8 cellular contexts compared by ENCODE assay signal in the genomic region with DNA sequence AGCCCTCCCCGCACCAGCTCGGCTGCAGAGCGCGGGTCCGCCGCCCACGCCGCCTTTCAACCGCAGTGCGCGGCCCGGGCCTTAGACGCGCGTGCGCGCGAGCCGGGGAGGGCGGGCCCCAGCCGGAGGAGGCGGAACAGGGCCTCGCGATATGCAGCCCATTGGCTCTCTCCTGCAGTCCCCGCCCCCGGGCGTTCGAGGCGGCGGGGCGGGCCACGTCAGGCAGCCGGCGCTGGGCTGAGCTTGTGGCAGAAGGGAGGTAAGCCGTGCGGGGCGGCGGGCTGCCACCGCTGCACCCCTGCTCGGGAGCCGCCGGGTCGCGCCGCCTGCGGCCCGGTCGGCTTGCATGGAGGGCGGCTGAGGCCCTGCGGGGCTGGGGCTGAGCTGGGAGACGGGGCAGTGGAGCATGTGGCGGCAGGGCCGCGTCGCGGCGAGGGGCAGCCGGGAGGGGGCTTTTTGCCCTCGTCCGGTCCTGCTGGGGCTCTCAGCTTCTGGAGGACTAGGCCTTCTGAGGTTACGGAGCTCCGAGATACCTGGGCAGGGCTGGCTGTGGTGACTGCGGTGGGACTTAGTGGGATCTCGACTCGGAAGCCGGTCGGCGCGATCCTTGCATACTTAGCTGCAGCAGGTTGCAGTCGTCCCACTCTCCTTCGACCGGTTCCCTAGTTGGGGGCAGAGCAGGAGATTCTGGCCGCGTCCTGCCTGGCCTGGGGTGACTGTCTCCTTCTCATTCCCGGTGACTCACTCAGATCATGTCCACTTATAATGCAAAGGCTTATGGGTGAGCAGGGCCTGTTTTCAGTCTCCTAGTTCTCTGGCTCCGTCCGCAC. TPM values are rescaled to one million over a fixed set of nuclear protein-coding genes. Genes with fewer than 3 reads are reported as not detected.
DNase-seq lines count a peak whose midpoint lies in the region; ATAC-seq, FAIRE-seq and TF ChIP-seq lines count a peak whose summit lies in the region.

A gene with protein sequence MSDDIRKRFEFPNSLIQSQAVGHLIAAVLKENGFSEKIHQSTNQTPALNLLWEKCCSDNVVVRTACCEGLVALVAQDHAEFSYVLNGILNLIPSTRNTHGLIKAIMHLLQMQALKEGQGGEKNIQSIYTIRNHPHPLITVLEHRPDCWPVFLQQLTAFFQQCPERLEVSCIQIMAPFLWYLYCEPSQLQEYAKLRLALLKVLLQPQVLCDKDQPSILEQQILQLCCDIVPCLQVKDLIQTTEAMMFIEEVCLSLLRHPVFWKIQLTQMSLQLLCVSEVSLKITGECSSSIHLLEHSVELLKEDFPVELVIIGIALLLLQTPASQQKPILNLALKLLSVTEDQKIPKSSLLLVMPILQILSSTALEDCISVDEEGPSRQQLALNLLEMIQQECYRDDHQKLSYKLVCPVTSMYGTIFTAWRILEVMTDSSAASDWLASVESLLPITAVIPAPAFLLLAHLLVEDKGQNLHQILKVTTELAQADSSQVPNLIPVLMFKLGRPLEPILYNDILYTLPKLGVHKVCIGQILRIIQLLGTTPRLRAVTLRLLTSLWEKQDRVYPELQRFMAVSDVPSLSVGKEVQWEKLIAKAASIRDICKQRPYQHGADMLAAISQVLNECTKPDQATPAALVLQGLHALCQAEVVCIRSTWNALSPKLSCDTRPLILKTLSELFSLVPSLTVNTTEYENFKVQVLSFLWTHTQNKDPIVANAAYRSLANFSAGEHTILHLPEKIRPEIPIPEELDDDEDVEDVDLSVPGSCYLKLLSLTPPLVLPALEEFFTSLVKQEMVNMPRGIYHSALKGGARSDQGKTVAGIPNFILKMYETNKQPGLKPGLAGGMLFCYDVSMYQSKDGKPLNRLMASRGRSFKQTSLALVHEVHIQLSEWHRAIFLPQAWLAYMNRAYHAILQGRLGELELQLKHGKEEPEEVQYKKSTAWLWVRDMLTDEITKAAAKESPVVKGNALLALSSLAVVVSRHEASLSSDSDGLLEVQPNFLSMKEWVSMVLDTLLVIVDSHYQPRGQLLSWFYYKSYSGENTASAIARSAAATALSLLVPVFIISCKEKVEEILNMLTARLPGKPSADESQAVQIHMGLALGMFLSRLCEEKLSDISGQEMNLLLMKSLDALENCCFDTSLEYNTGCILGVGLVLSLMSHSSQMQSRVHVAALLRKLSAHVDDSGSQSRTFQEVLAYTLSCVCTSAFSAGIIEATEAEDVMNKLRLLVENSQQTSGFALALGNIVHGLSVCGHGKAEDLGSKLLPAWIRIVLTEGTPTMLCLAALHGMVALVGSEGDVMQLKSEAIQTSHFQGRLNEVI (N-terminal part only) (plus strand): TSS at position 225 of the 830 bp plus-strand sequence. CDS start 31,095 bp downstream, outside the sequence.

- CTCF ChIA-PET in A673 (lab: Charles Lee) = no interaction called here

- POLR2A ChIA-PET in A673 (lab: Charles Lee; ENCODE audit: low non-redundant PET) = interaction anchor here (0.8 kb wide), 1 partner anchor 62 kb away, joined by 3 read pairs; the partner anchor contains the start of gene MLLT3

- H3K4me3 ChIP-seq in A673 (ENCODE audit: low read depth, low read length, poor library complexity, severe bottlenecking) = peak within 1 kb of the TSS; percentile 82
- peak within 1 kb of the TSS; percentile 57 to 90 (median 86) for H3K4me3 ChIP-seq in keratinocyte (ENCODE audit: control insufficient read depth in 2 of 3, extremely low read depth in 1 of 3, insufficient read depth in 2 of 3, low read depth in 1 of 3, low read length in 3 of 3)

- H3K27ac ChIP-seq in A673 (ENCODE audit: low read depth, low read length, poor library complexity, severe bottlenecking) (peak within 1 kb of the TSS; percentile 91), keratinocyte (ENCODE audit: control insufficient read depth, insufficient read depth, low read length) (peak within 1 kb of the TSS; percentile 89)

- H3K4me1 ChIP-seq in A673 (ENCODE audit: insufficient read depth, low read length, poor library complexity, severe bottlenecking) = peaks cover 34% of the 10 kb centered on the region
- peaks cover 22% of the 10 kb centered on the region for H3K4me1 ChIP-seq in keratinocyte (ENCODE audit: control insufficient read depth, extremely low read depth, insufficient read depth, low read length)

- H3K27me3 ChIP-seq in A673 (replicated peaks; ENCODE audit: insufficient read depth, low read depth, low read length, poor library complexity) = no peaks in the 10 kb centered on the region
- H3K27me3 ChIP-seq in keratinocyte (ENCODE audit: control insufficient read depth, extremely low read depth, insufficient read depth, low read length) = no peaks in the 10 kb centered on the region

- H3K9me3 ChIP-seq in A673 (ENCODE audit: low read depth, low read length, poor library complexity, severe bottlenecking) (no peaks in the 10 kb centered on the region), keratinocyte (ENCODE audit: control insufficient read depth, low read depth, low read length) (no peaks in the 10 kb centered on the region)

- intact Hi-C loops in A673 (cut with micrococcal nuclease; ENCODE audit: unreplicated experiment) = loop anchor here (5.0 kb wide), 1 partner anchor 47 kb away; no protein-coding TSS in a partner anchor

- H3K9ac ChIP-seq in keratinocyte (ENCODE audit: control insufficient read depth, extremely low read depth, insufficient read depth, low read length) = peak within 1 kb of the TSS; percentile 90

- peak within 1 kb of the TSS; percentile 100 for H3K4me2 ChIP-seq in keratinocyte (ENCODE audit: control insufficient read depth, extremely low read depth, insufficient read depth, low read depth, low read length)

- BruUV-seq in A673 (replicated peaks; lab: Mats Ljungman, UMichigan) = no TSS peak

- ATAC-seq in GM18868 (IDR thresholded peaks at IDR 0.05; ENCODE audit: unreplicated experiment) (peak; percentile 98), HG03108 (IDR thresholded peaks at IDR 0.05; ENCODE audit: unreplicated experiment) (peak; percentile 98)
- ATAC-seq in activated CD4-positive, CD25-positive, alpha-beta regulatory T cell treated with anti-CD3 and anti-CD28 coated beads, Interleukin-2, amount 50 U/mL, for 24 hours = peak; percentile 97 to 99

- no peaks in the 10 kb centered on the region for H3K9me1 ChIP-seq in keratinocyte (ENCODE audit: control insufficient read depth, extremely low read depth, insufficient read depth, low read length)

- peaks cover 25% of the 10 kb centered on the region for H3K79me2 ChIP-seq in keratinocyte (ENCODE audit: control insufficient read depth, insufficient read depth, low read length)

- H3K36me3 ChIP-seq in A673 (ENCODE audit: insufficient read depth, low read length, poor library complexity, severe bottlenecking) = no peaks in the 10 kb centered on the region
- no peaks in the 10 kb centered on the region for H3K36me3 ChIP-seq in keratinocyte (ENCODE audit: control insufficient read depth in 2 of 2, extremely low read depth in 1 of 2, insufficient read depth in 2 of 2, low read length in 2 of 2)

- DNase-seq in A673 (ENCODE audit: low spot score) = peak; percentile 94
- DNase-seq in NCI-H2196 (lab: John Stamatoyannopoulos, UW; ENCODE audit: unreplicated experiment) = peak; percentile 98
- DNase-seq in cerebellar cortex (ENCODE audit: low spot score) = peak; percentile 96
- DNase-seq in keratinocyte (ENCODE audit: low read depth, low spot score) = peak; percentile 40
- peak; percentile 92 to 96 for DNase-seq in stimulated activated CD4-positive, alpha-beta T cell treated with anti-CD3 and anti-CD28 coated beads, Interleukin-15, amount 100 ng/mL, for 1 hour (ENCODE audit: low read depth in 1 of 2, low spot score in 1 of 2)

- H2AFZ ChIP-seq in keratinocyte (ENCODE audit: control insufficient read depth, low read length) = peak within 1 kb of the TSS; percentile 89

- TF ChIP-seq CTCF in A673 (conservative IDR thresholded peaks at IDR 0.05; ENCODE audit: low read depth, low read length) = no peak
- TF ChIP-seq CTCF in keratinocyte (optimal IDR thresholded peaks at IDR 0.05 in 1 of 3, IDR thresholded peaks at IDR 0.05 in 1 of 3, conservative IDR thresholded peaks at IDR 0.05 in 1 of 3; ENCODE audit: extremely low read depth in 1 of 3, insufficient read depth in 2 of 3, low read length in 3 of 3) = no peak

- dilution Hi-C loops in keratinocyte (cut with MboI; ENCODE audit: extremely low pct_ligation_motif_present, low sequenced_read_pairs) = no loop called here

- FAIRE-seq in keratinocyte (lab: Jason Lieb, UNC) = peak; percentile 85

- no peaks in the 10 kb centered on the region for H4K20me1 ChIP-seq in keratinocyte (ENCODE audit: control insufficient read depth, extremely low read depth, insufficient read depth, low read length)

RNA-seq across cellular contexts. Expression of the gene that starts here (rescaled TPM):
- total RNA-seq in A673 (2021) = 42.7 and 42.8 TPM in 2 replicates
- 28.9 to 33.1 TPM (median 31.6 TPM) in 3 replicates for polyA plus RNA-seq in keratinocyte
- polyA plus RNA-seq in keratinocyte (2011; ENCODE audit: low read depth) = 5.3 TPM
- polyA plus RNA-seq in keratinocyte (2011; cell fraction: cytosol; rRNA removed) = 21.5 and 39.3 TPM in 2 replicates
- 43.4 and 46.0 TPM in 2 replicates for polyA plus RNA-seq in keratinocyte (2011; cell fraction: nucleus; rRNA removed)
- polyA plus RNA-seq in keratinocyte (2012; ENCODE audit: low replicate concordance) = 8.8 and 23.7 TPM in 2 replicates
- 51.7 to 114 TPM (median 78.3 TPM) in 3 replicates for polyA minus RNA-seq in keratinocyte
- polyA minus RNA-seq in keratinocyte (2011; cell fraction: cytosol; rRNA and poly(A)+ RNA removed) = 39.1 TPM
- 54.2 and 121 TPM in 2 replicates for polyA minus RNA-seq in keratinocyte (2011; cell fraction: nucleus; rRNA and poly(A)+ RNA removed)

Comparison
In these comparisons a context has a peak if more than half of its experiments do, and no peak if none do; other contexts are left out.
1. Peak in every context shown above with its lines: DNase-seq, ATAC-seq, H3K4me3 ChIP-seq and H3K27ac ChIP-seq.
2. DNase-seq: peak in every context shown above with its lines; median percentile 98 in NCI-H2196; 96 in cerebellar cortex; 94 in A673; 94 in stimulated activated CD4-positive, alpha-beta T cell treated with anti-CD3 and anti-CD28 coated beads, Interleukin-15, amount 100 ng/mL, for 1 hour; 40 in keratinocyte.